ENCODE assay signal across 13 cellular contexts in the genomic region with DNA sequence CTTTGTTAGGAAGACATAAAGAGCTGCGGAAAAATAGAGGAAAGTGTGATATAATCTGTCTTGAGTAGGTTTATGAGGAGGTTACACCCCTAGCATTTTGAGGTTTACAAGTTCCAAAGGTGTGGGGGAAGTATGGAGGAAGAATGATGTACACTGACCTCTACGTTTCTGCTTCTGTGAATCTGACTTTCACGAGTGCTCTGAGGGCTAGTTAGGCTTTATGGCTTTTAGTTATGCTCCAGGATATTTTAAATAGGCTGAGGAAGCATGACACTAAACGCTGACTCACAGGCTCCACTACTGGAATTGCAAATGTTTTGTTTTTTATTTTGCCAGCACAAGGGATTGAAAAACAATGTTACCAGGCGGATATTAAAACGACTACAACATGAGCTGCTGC. TPM values are rescaled to one million over a fixed set of nuclear protein-coding genes. Genes with fewer than 3 reads are reported as not detected.
DNase-seq lines count a peak whose midpoint lies in the region; ATAC-seq, FAIRE-seq and TF ChIP-seq lines count a peak whose summit lies in the region.
"Had no signal": no experiment of that assay in that cellular context is flagged by ENCODE, and none has a peak within 500 bp of the region (broad histone marks: within the 10 kb centered on the region; RNA-seq: fewer than 3 reads in every experiment).

No MANE protein-coding gene starts in this region.

- 25 to 29% methylated on average over 6 of the region's 6 CpGs for WGBS in aorta, 2 donors

- no peaks in the 10 kb centered on the region for H3K4me1 ChIP-seq in aorta (ENCODE audit: control insufficient read depth in 1 of 2, insufficient read depth in 2 of 2, low read length in 2 of 2)

- TF ChIP-seq CTCF in choroid plexus epithelial cell (conservative IDR thresholded peaks at IDR 0.05; ENCODE audit: low read depth, low read length), result no peak

- peak overlapping the region in 1 of 2 donors; percentile 36 for H3K27ac ChIP-seq in aorta (ENCODE audit: low read depth in 1 of 2, low read length in 2 of 2)
- H3K27ac ChIP-seq: 22Rv1, neutrophil had no signal

- peak; percentile 46 for ATAC-seq in Right ventricle myocardium superior (ENCODE audit: poor library complexity)
- ATAC-seq in Right ventricle myocardium inferior, result no peak
- ATAC-seq in aorta (ENCODE audit: low FRiP score), result peak; percentile 58
- ATAC-seq in GM19397 (IDR thresholded peaks at IDR 0.05; ENCODE audit: unreplicated experiment), result no peak

- H3K4me3 ChIP-seq in choroid plexus epithelial cell (ENCODE audit: low read depth, low read length), result no peak overlapping the region
- H3K4me3 ChIP-seq in aorta (ENCODE audit: low read length in 2 of 2), result no peak overlapping the region

- intact Hi-C loops in Right ventricle myocardium superior (cut with DNase I), result no loop called here
- intact Hi-C loops in Right ventricle myocardium inferior (cut with DNase I), result no loop called here
- intact Hi-C loops in aorta (cut with DNase I), result loop anchor here in 1 of 2 donors (5.0 kb wide), 1 partner anchor 49 kb away; a partner anchor contains a TSS

- no peak for FAIRE-seq in urothelium cell line (lab: Jason Lieb, UNC)

- DNase-seq in Right ventricle myocardium superior (no peak), Right ventricle myocardium inferior (ENCODE audit: missing footprints) (no peak), choroid plexus epithelial cell (ENCODE audit: low read depth) (peak; percentile 83), left kidney (ENCODE audit: low read depth, low spot score) (peak; percentile 31), aorta (no peak), urothelium cell line (ENCODE audit: low spot score) (no peak), NCI-H226 (no peak)
- DNase-seq: activated CD4-positive, alpha-beta T cell treated with anti-CD3 and anti-CD28 coated beads for 4 hours; NCI-H446 had no signal

- peaks cover 3 to 6% of the 10 kb centered on the region in 2 donors for H3K36me3 ChIP-seq in aorta (ENCODE audit: control insufficient read depth in 1 of 2, insufficient read depth in 2 of 2, low read length in 1 of 2)
- H3K36me3 ChIP-seq: neutrophil had no signal

- H3K9me3 ChIP-seq in aorta (ENCODE audit: control insufficient read depth, low read length), result no peaks in the 10 kb centered on the region
- H3K9me3 ChIP-seq: neutrophil had no signal

- no peaks in the 10 kb centered on the region for H3K27me3 ChIP-seq in aorta (ENCODE audit: control insufficient read depth in 1 of 2, insufficient read depth in 2 of 2, low read length in 1 of 2)
- H3K27me3 ChIP-seq: neutrophil had no signal

RNA-seq across cellular contexts. Expression of a gene that starts 46.4 kb away (rescaled TPM):
- 0.19 TPM for total RNA-seq in Right ventricle myocardium superior
- 0.65 TPM for total RNA-seq in Right ventricle myocardium inferior
- under 1 TPM; 0.42 to 0.78 TPM for total RNA-seq in aorta
- 1 to 10 TPM in 1 of 2 donors, under 1 TPM in 1; 0.15 to 2.8 TPM for polyA plus RNA-seq in aorta
- total RNA-seq: temporal lobe had no signal

RNA-seq across cellular contexts. Expression of a gene that starts 47.5 kb away (rescaled TPM):
- total RNA-seq in Right ventricle myocardium superior, result 50.8 TPM
- 57.8 TPM for total RNA-seq in Right ventricle myocardium inferior
- total RNA-seq in aorta, result 100 to 1,000 TPM in 1 of 2 donors, 10 to 100 TPM in 1; 95.8 to 129 TPM
- 10 to 100 TPM; 34.3 to 35.1 TPM for polyA plus RNA-seq in aorta

Comparison
In these comparisons a context has a peak if more than half of its experiments do, and no peak if none do; other contexts are left out.
1. ATAC-seq: peak in Right ventricle myocardium superior (single experiment) and aorta (single experiment); none in Right ventricle myocardium inferior (single experiment) and GM19397 (single experiment).
2. DNase-seq: peak in choroid plexus epithelial cell (single experiment) and left kidney (single experiment); none in Right ventricle myocardium superior (single experiment), Right ventricle myocardium inferior (single experiment), aorta (0 of 2), urothelium cell line (single experiment) and NCI-H226 (single experiment).